Comparison of ENCODE assay signal across 26 cellular contexts in the genomic region with DNA sequence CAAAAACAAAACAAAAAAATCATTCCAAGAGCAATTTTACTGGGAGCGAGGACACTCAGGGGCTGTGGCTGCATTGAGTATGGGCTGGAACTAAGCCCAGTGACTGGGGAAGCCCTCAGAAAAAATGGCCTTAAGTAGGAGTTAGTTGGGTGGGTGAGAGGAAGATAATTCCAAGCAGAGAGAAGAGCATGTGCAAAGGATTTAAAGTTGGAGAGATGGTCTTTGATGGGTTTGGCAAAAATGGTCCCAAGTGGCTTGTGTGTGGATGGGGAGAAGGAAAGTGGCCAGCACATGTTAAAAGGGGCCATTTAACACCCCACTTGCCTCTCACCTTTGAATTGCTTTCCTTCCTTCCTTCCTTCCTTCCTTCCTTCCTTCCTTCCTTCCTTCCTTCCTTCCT. TPM values are rescaled to one million over a fixed set of nuclear protein-coding genes. Genes with fewer than 3 reads are reported as not detected.
DNase-seq lines count a peak whose midpoint lies in the region; ATAC-seq, FAIRE-seq and TF ChIP-seq lines count a peak whose summit lies in the region.
"Had no signal": no experiment of that assay in that cellular context is flagged by ENCODE, and none has a peak within 500 bp of the region (broad histone marks: within the 10 kb centered on the region; RNA-seq: fewer than 3 reads in every experiment).

No MANE protein-coding gene starts in this region.

- ATAC-seq in activated CD4-positive, CD25-positive, alpha-beta regulatory T cell treated with anti-CD3 and anti-CD28 coated beads, Interleukin-2, amount 50 U/mL, for 24 hours, result no peak
- ATAC-seq: GM12878 had no signal

- H3K4me1 Mint-ChIP-seq in activated naive CD4-positive, alpha-beta T cell treated with anti-CD3 and anti-CD28 coated beads, Interleukin-2, amount 50 U/mL, for 24 hours, result peaks cover 26% of the 10 kb centered on the region
- H3K4me1 Mint-ChIP-seq in activated naive CD4-positive, alpha-beta T cell treated with anti-CD3 and anti-CD28 coated beads for 36 hours (ENCODE audit: low read depth), result peaks cover 17% of the 10 kb centered on the region
- H3K4me1 Mint-ChIP-seq: CD14-positive monocyte had no signal

- no peaks in the 10 kb centered on the region for H3K4me1 ChIP-seq in kidney (ENCODE audit: control insufficient read depth in 1 of 2, insufficient read depth in 1 of 2, low read depth in 1 of 2, low read length in 2 of 2)
- H3K4me1 ChIP-seq: BE2C had no signal

- no peak for TF ChIP-seq CTCF in kidney (IDR thresholded peaks at IDR 0.05; ENCODE audit: borderline replicate concordance, extremely low read depth, insufficient read depth)

- CTCF ChIA-PET in activated naive CD4-positive, alpha-beta T cell treated with anti-CD3 and anti-CD28 coated beads for 36 hours (lab: Charles Lee), result interaction anchor here (0.6 kb wide), 1 partner anchor 29 kb away, joined by 6 read pairs; no protein-coding TSS in a partner anchor

- H3K27ac Mint-ChIP-seq in activated naive CD4-positive, alpha-beta T cell treated with anti-CD3 and anti-CD28 coated beads, Interleukin-2, amount 50 U/mL, for 24 hours, result peak overlapping the region; percentile 23
- H3K27ac Mint-ChIP-seq in activated naive CD4-positive, alpha-beta T cell treated with anti-CD3 and anti-CD28 coated beads for 36 hours, result no peak overlapping the region
- H3K27ac Mint-ChIP-seq: CD14-positive monocyte; CD4-positive, alpha-beta T cell had no signal

- H3K9ac ChIP-seq in SK-N-MC (ENCODE audit: insufficient read length), result no peak overlapping the region
- no peak overlapping the region for H3K9ac ChIP-seq in kidney (ENCODE audit: low read length in 2 of 2)
- H3K9ac ChIP-seq: BLaER1 treated with 17β-estradiol and CSF1 and Interleukin-3, amounts not matched to agents 10 nM and 100 nM; GM23248 had no signal

- no peaks in the 10 kb centered on the region for H3K27me3 Mint-ChIP-seq in activated naive CD4-positive, alpha-beta T cell treated with anti-CD3 and anti-CD28 coated beads, Interleukin-2, amount 50 U/mL, for 24 hours
- no peaks in the 10 kb centered on the region for H3K27me3 Mint-ChIP-seq in activated naive CD4-positive, alpha-beta T cell treated with anti-CD3 and anti-CD28 coated beads for 36 hours (ENCODE audit: low read depth)
- H3K27me3 Mint-ChIP-seq: CD4-positive, alpha-beta T cell had no signal

- intact Hi-C loops in activated naive CD4-positive, alpha-beta T cell treated with anti-CD3 and anti-CD28 coated beads for 36 hours (cut with micrococcal nuclease), result no loop called here
- intact Hi-C loops in kidney (cut with DNase I), result no loop called here

- no peaks in the 10 kb centered on the region for H3K36me3 Mint-ChIP-seq in activated naive CD4-positive, alpha-beta T cell treated with anti-CD3 and anti-CD28 coated beads, Interleukin-2, amount 50 U/mL, for 24 hours
- no peaks in the 10 kb centered on the region for H3K36me3 Mint-ChIP-seq in activated naive CD4-positive, alpha-beta T cell treated with anti-CD3 and anti-CD28 coated beads for 36 hours (ENCODE audit: low read depth)
- H3K36me3 Mint-ChIP-seq: CD14-positive monocyte; CD8-positive, alpha-beta memory T cell had no signal

- no peak for FAIRE-seq in kidney (lab: Jason Lieb, UNC)
- FAIRE-seq: A204.1, D721Med, GM12878, GM19239, H1 had no signal

- DNase-seq in activated naive CD4-positive, alpha-beta T cell treated with anti-CD3 and anti-CD28 coated beads for 36 hours, result no peak
- DNase-seq in SK-N-MC (ENCODE audit: low read depth, low spot score), result peak; percentile 83
- peak; percentile 0 for DNase-seq in kidney
- no peak for DNase-seq in NCI-H526 treated with DMSO at 0.1 percent for 48 hours (lab: John Stamatoyannopoulos, UW)
- DNase-seq: ACHN; AML-193; BE2C; CD4-positive, alpha-beta T cell; CD8-positive, alpha-beta memory T cell; DMS 273 treated with DMSO at 0.1 percent for 48 hours; DMS79; EL; GDM1; GM23248; H7; HCEC 1CT had no signal

- peak overlapping the region; percentile 76 for H3K27ac ChIP-seq in SK-N-MC
- no peak overlapping the region for H3K27ac ChIP-seq in kidney (ENCODE audit: low read depth in 2 of 2, low read length in 2 of 2)
- H3K27ac ChIP-seq: 22Rv1; BLaER1 treated with 17β-estradiol and CSF1 and Interleukin-3, amounts not matched to agents 10 nM and 100 nM; GM23248 had no signal

- no peaks in the 10 kb centered on the region for H3K9me3 Mint-ChIP-seq in activated naive CD4-positive, alpha-beta T cell treated with anti-CD3 and anti-CD28 coated beads, Interleukin-2, amount 50 U/mL, for 24 hours
- H3K9me3 Mint-ChIP-seq in activated naive CD4-positive, alpha-beta T cell treated with anti-CD3 and anti-CD28 coated beads for 36 hours, result no peaks in the 10 kb centered on the region
- H3K9me3 Mint-ChIP-seq: CD4-positive, alpha-beta T cell; CD8-positive, alpha-beta memory T cell had no signal

- no peak overlapping the region for H3K4me3 Mint-ChIP-seq in activated naive CD4-positive, alpha-beta T cell treated with anti-CD3 and anti-CD28 coated beads, Interleukin-2, amount 50 U/mL, for 24 hours
- no peak overlapping the region for H3K4me3 Mint-ChIP-seq in activated naive CD4-positive, alpha-beta T cell treated with anti-CD3 and anti-CD28 coated beads for 36 hours
- H3K4me3 Mint-ChIP-seq: CD4-positive, alpha-beta T cell; CD8-positive, alpha-beta memory T cell had no signal

- H3K9me3 ChIP-seq in SK-N-MC (ENCODE audit: low read depth, low read length) (no peaks in the 10 kb centered on the region), kidney (ENCODE audit: control insufficient read depth in 1 of 2, low read length in 2 of 2) (no peaks in the 10 kb centered on the region)
- H3K9me3 ChIP-seq: BE2C had no signal

- H3K36me3 ChIP-seq in SK-N-MC (ENCODE audit: insufficient read depth, low read length) (no peaks in the 10 kb centered on the region), kidney (ENCODE audit: control insufficient read depth in 1 of 2, insufficient read depth in 2 of 2, low read length in 2 of 2) (no peaks in the 10 kb centered on the region)
- H3K36me3 ChIP-seq: BE2C; BLaER1 treated with 17β-estradiol and CSF1 and Interleukin-3, amounts not matched to agents 10 nM and 100 nM had no signal

- H3K4me3 ChIP-seq in SK-N-MC (no peak overlapping the region), kidney (ENCODE audit: low read length in 2 of 2) (no peak overlapping the region)
- H3K4me3 ChIP-seq: BLaER1 treated with 17β-estradiol and CSF1 and Interleukin-3, amounts not matched to agents 10 nM and 100 nM; GM12878; GM23248 had no signal

RNA-seq across cellular contexts. Expression of a gene that starts 6.7 kb away (rescaled TPM):
- total RNA-seq in activated naive CD4-positive, alpha-beta T cell treated with anti-CD3 and anti-CD28 coated beads for 36 hours, result under 1 TPM; 0.17 to 0.29 TPM
- 0.09 TPM for total RNA-seq in kidney
- not detected for polyA plus RNA-seq in kidney (ENCODE audit: insufficient read depth, low read depth, low replicate concordance)
- total RNA-seq: GM12878, GM23248, H1, H7 had no signal
- polyA plus RNA-seq: GM12878, GM23248, H1 had no signal

RNA-seq across cellular contexts. Expression of a gene that starts 22.3 kb away (rescaled TPM):
- total RNA-seq in activated naive CD4-positive, alpha-beta T cell treated with anti-CD3 and anti-CD28 coated beads for 36 hours, result under 1 TPM; 0.07 TPM
- total RNA-seq in kidney, result not detected
- not detected for polyA plus RNA-seq in kidney (ENCODE audit: insufficient read depth, low read depth, low replicate concordance)
- total RNA-seq: CD4-positive, alpha-beta T cell; GM23248; H1; H7 had no signal
- polyA plus RNA-seq: GM23248, H1 had no signal

RNA-seq across cellular contexts. Expression of a gene that starts 37.3 kb away (rescaled TPM):
- total RNA-seq in activated naive CD4-positive, alpha-beta T cell treated with anti-CD3 and anti-CD28 coated beads for 36 hours, result 10 to 100 TPM; 63.2 to 66.2 TPM
- 12.1 TPM for total RNA-seq in kidney
- polyA plus RNA-seq in kidney (ENCODE audit: insufficient read depth, low read depth, low replicate concordance), result 1.5 TPM
- total RNA-seq: GM23248, H7 had no signal
- polyA plus RNA-seq: GM23248 had no signal

RNA-seq across cellular contexts. Expression of a gene that starts 51.8 kb away (rescaled TPM):
- total RNA-seq in activated naive CD4-positive, alpha-beta T cell treated with anti-CD3 and anti-CD28 coated beads for 36 hours, result 10 to 100 TPM; 16.5 to 16.7 TPM
- 37.1 TPM for total RNA-seq in kidney
- polyA plus RNA-seq in kidney (ENCODE audit: insufficient read depth, low read depth, low replicate concordance), result 15.4 TPM

Comparison
In these comparisons a context has a peak if more than half of its experiments do, and no peak if none do; other contexts are left out.
1. DNase-seq: peak in SK-N-MC (single experiment) and kidney (single experiment); none in activated naive CD4-positive, alpha-beta T cell treated with anti-CD3 and anti-CD28 coated beads for 36 hours (single experiment) and NCI-H526 treated with DMSO at 0.1 percent for 48 hours (single experiment).